ENCODE assay signal across 1 cellular context in genomic region chr1:150234647-150235435, GRCh38.
TF ChIP-seq lines count a peak whose summit lies in the region.

No MANE protein-coding gene starts in this region.

TF ChIP-seq in HEK293, 187 proteins besides CTCF, POLR2A, EP300 and RAD21 (continued from another document):
- TF ChIP-seq ZNF692 (tag by site-specific recombination; IDR thresholded peaks at IDR 0.05) (0 out of 2 replicates have a peak, but pooled peaks have one; percentile 35), ZNF19 (tag by site-specific recombination; IDR thresholded peaks at IDR 0.05; ENCODE audit: low read depth) (no peak), ZBTB26 (tag by site-specific recombination; optimal IDR thresholded peaks at IDR 0.05) (peak; percentile 84), EGR2 (tag by site-specific recombination; IDR thresholded peaks at IDR 0.05; ENCODE audit: low read depth) (peak; percentile 68; the same call in 1 of the 2 replicates), ZNF621 (tag by site-specific recombination; IDR thresholded peaks at IDR 0.05) (no peak), ZNF169 (tag by site-specific recombination; IDR thresholded peaks at IDR 0.05) (no peak), ZIC2 (tag by site-specific recombination; IDR thresholded peaks at IDR 0.05) (no peak), ZNF48 (tag by site-specific recombination; IDR thresholded peaks at IDR 0.05) (no peak)
